In genomic region chr2:152716805-152717241, GRCh38 we compare ENCODE assay signal across 8 cellular contexts. TPM values are rescaled to one million over a fixed set of nuclear protein-coding genes. Genes with fewer than 3 reads are reported as not detected.
DNase-seq lines count a peak whose midpoint lies in the region; ATAC-seq and TF ChIP-seq lines count a peak whose summit lies in the region.

No MANE protein-coding gene starts in this region.

- H3K4me3 ChIP-seq in iPS-11a (ENCODE audit: low read depth, low read length), result peak overlapping the region; percentile 96
- peak overlapping the region; percentile 99 for H3K4me3 ChIP-seq in smooth muscle cell

- no peak for ATAC-seq in CD4-positive, alpha-beta T cell (ENCODE audit: poor library complexity)
- ATAC-seq in GM21529 (IDR thresholded peaks at IDR 0.05; ENCODE audit: unreplicated experiment) (peak; percentile 0), esophagus mucosa (no peak)

- H3K27me3 ChIP-seq in CD4-positive, alpha-beta T cell (ENCODE audit: control insufficient read depth, insufficient read depth, low read length), result no peaks in the 10 kb centered on the region
- H3K27me3 ChIP-seq in smooth muscle cell (ENCODE audit: low read depth), result no peaks in the 10 kb centered on the region

- peak overlapping the region; percentile 94 for H2AFZ ChIP-seq in smooth muscle cell (ENCODE audit: low read depth)

- no peaks in the 10 kb centered on the region for H3K9me3 Mint-ChIP-seq in CD4-positive, alpha-beta T cell

- H3K9ac ChIP-seq in smooth muscle cell (ENCODE audit: low read depth), result peak overlapping the region; percentile 97

- H3K4me1 Mint-ChIP-seq in CD4-positive, alpha-beta T cell (ENCODE audit: low read depth), result peaks cover 80% of the 10 kb centered on the region

- H3K27ac ChIP-seq in CD4-positive, alpha-beta T cell (ENCODE audit: low read depth, low read length), result peak overlapping the region; percentile 95
- H3K27ac ChIP-seq in smooth muscle cell (ENCODE audit: low read depth), result peak overlapping the region; percentile 96

- peaks cover 35% of the 10 kb centered on the region for H3K4me1 ChIP-seq in smooth muscle cell (ENCODE audit: low read depth)

- CTCF ChIA-PET in CD4-positive, alpha-beta T cell (lab: Charles Lee), result interaction anchor here (1.3 to 2.5 kb wide), 5 partner anchors 10 to 541 kb away, joined by 4 to 8 read pairs (median 6); partner anchors contain the start of gene STAM2

- peaks cover 84% of the 10 kb centered on the region for H3K79me2 ChIP-seq in smooth muscle cell (ENCODE audit: low read depth)

- no peaks in the 10 kb centered on the region for H3K27me3 Mint-ChIP-seq in CD4-positive, alpha-beta T cell

- H3K27ac Mint-ChIP-seq in CD4-positive, alpha-beta T cell, result peak overlapping the region; percentile 97

- intact Hi-C loops in CD4-positive, alpha-beta T cell (cut with DNase I, micrococcal nuclease), result loop anchor here (2.0 to 10.0 kb wide), 4 partner anchors 22 to 1432 kb away; partner anchors contain the start of genes ARL5A (in 1 of the 2) and NMI (in 1 of the 2)

- H4K20me1 ChIP-seq in smooth muscle cell (ENCODE audit: low read depth), result peaks cover 56% of the 10 kb centered on the region

- peaks cover 83% of the 10 kb centered on the region for H3K36me3 Mint-ChIP-seq in CD4-positive, alpha-beta T cell (ENCODE audit: low read depth)

- H3K36me3 ChIP-seq in smooth muscle cell (ENCODE audit: low read depth), result peaks cover 6% of the 10 kb centered on the region

- peak in 6 of 10 experiments; percentile 3 to 24 (median 14) for DNase-seq in CD4-positive, alpha-beta T cell
- peak; percentile 58 for DNase-seq in NCI-H69 (lab: John Stamatoyannopoulos, UW)
- DNase-seq in activated T-helper 9 cell treated with anti-CD3 and anti-CD28 coated beads, Interleukin-2, amount 50 U/mL, for 16 hours (ENCODE audit: low read depth), result peak; percentile 10
- DNase-seq in smooth muscle cell (lab: John Stamatoyannopoulos, UW; ENCODE audit: unreplicated experiment), result no peak
- no peak for DNase-seq in kidney tubule cell (ENCODE audit: low spot score)

- H3K4me2 ChIP-seq in smooth muscle cell, result peak overlapping the region; percentile 92

- H3F3A ChIP-seq in smooth muscle cell (ENCODE audit: low read depth), result no peaks in the 10 kb centered on the region

- no peak for TF ChIP-seq CTCF in CD4-positive, alpha-beta T cell (IDR thresholded peaks at IDR 0.05)
- no peak for TF ChIP-seq CTCF in smooth muscle cell (IDR thresholded peaks at IDR 0.05; ENCODE audit: borderline replicate concordance, insufficient read depth, poor library complexity, severe bottlenecking)

- WGBS in smooth muscle cell (ENCODE audit: low lambda C conversion rate), result under 1% methylated on average over 15 of the region's 15 CpGs

- POLR2A ChIA-PET in CD4-positive, alpha-beta T cell (lab: Charles Lee), result interaction anchor here (0.7 to 3.6 kb wide), 17 partner anchors 9 to 1455 kb away, joined by 3 to 25 read pairs (median 4); partner anchors contain the start of genes RBM43 and STAM2

- no peaks in the 10 kb centered on the region for H3K9me3 ChIP-seq in CD4-positive, alpha-beta T cell (ENCODE audit: control insufficient read depth, low read length)
- H3K9me3 ChIP-seq in smooth muscle cell (replicated peaks; ENCODE audit: low read depth), result no peaks in the 10 kb centered on the region

- H3K4me3 Mint-ChIP-seq in CD4-positive, alpha-beta T cell, result peak overlapping the region; percentile 99

RNA-seq across cellular contexts. Expression of gene PRPF40A, which starts 0.4 kb away (rescaled TPM):
- 100 to 1,000 TPM; 146 to 148 TPM for total RNA-seq in CD4-positive, alpha-beta T cell
- 109 and 117 TPM in 2 replicates for total RNA-seq in smooth muscle cell
- polyA plus RNA-seq in smooth muscle cell, result 93.4 and 104 TPM in 2 replicates
- total RNA-seq in esophagus mucosa, result 73.6 TPM

RNA-seq across cellular contexts. Expression of gene ARL6IP6, which starts 1.6 kb away (rescaled TPM):
- total RNA-seq in CD4-positive, alpha-beta T cell, result 1 to 10 TPM; 6.3 to 6.7 TPM
- total RNA-seq in smooth muscle cell (42.5 and 51.1 TPM in 2 replicates), esophagus mucosa (15.9 TPM)
- polyA plus RNA-seq in smooth muscle cell, result 26.6 and 28.5 TPM in 2 replicates

Comparison
In these comparisons a context has a peak if more than half of its experiments do, and no peak if none do; other contexts are left out.
1. DNase-seq: peak in CD4-positive, alpha-beta T cell (6 of 10), NCI-H69 (single experiment) and activated T-helper 9 cell treated with anti-CD3 and anti-CD28 coated beads, Interleukin-2, amount 50 U/mL, for 16 hours (single experiment); none in smooth muscle cell (single experiment) and kidney tubule cell (single experiment).